In genomic region chr3:197654082-197654996, GRCh38 we compare ENCODE assay signal across 8 cellular contexts.
A peak's percentile ranks its signal among the peaks of the same experiment; 100 is the strongest.
DNase-seq lines count a peak whose midpoint lies in the region; ATAC-seq and TF ChIP-seq lines count a peak whose summit lies in the region.
"Not testable (repeated sequence)": the region's sequence is repeated elsewhere in the genome, so short reads cannot be mapped to it uniquely, and the experiment has no call there.

No MANE protein-coding gene starts in this region.

- H3K36me3 ChIP-seq in HUES48 (ENCODE audit: control insufficient read depth, insufficient read depth, low read length); kidney epithelial cell (ENCODE audit: control insufficient read depth, insufficient read depth, low read length); aorta (ENCODE audit: control insufficient read depth in 1 of 2, insufficient read depth in 2 of 2, low read length in 1 of 2): not testable (repeated sequence)

- H3K4me3 ChIP-seq in HUES48 (ENCODE audit: low read depth, low read length) (peak overlapping the region; percentile 50), kidney epithelial cell (ENCODE audit: low read depth, low read length) (peak overlapping the region; percentile 35), skeletal muscle cell (ENCODE audit: low read depth, low read length) (peak overlapping the region; percentile 24)
- H3K4me3 ChIP-seq in aorta (ENCODE audit: low read length in 2 of 2): not testable (repeated sequence)

- not testable (repeated sequence) for TF ChIP-seq CTCF in kidney epithelial cell (IDR thresholded peaks at IDR 0.05; ENCODE audit: insufficient read depth, low read length, poor library complexity, severe bottlenecking)

- intact Hi-C loops in aorta (cut with DNase I): not testable (repeated sequence)

- 13 to 27% methylated on average over 12 to 21 of the region's 101 CpGs for WGBS in aorta, 2 donors

- not testable (repeated sequence) for H3K27ac ChIP-seq in HUES48 (ENCODE audit: low read depth, low read length); aorta (ENCODE audit: low read depth in 1 of 2, low read length in 2 of 2)

- not testable (repeated sequence) for H3K27me3 ChIP-seq in HUES48 (ENCODE audit: control insufficient read depth, insufficient read depth, low read length); kidney epithelial cell (ENCODE audit: control insufficient read depth, insufficient read depth, low read length); aorta (ENCODE audit: control insufficient read depth in 1 of 2, insufficient read depth in 2 of 2, low read length in 1 of 2)

- H3K9ac ChIP-seq in HUES48 (ENCODE audit: low read depth, low read length): not testable (repeated sequence)

- not testable (repeated sequence) for H3K9me3 ChIP-seq in HUES48 (ENCODE audit: control insufficient read depth, insufficient read depth, low read length); aorta (ENCODE audit: control insufficient read depth, low read length)

- H3K4me1 ChIP-seq in HUES48 (ENCODE audit: control insufficient read depth, insufficient read depth, low read length); aorta (ENCODE audit: control insufficient read depth in 1 of 2, insufficient read depth in 2 of 2, low read length in 2 of 2): not testable (repeated sequence)

- ATAC-seq in GM19023 (IDR thresholded peaks at IDR 0.05; ENCODE audit: unreplicated experiment) (peak; percentile 86), HG02678 (IDR thresholded peaks at IDR 0.05; ENCODE audit: unreplicated experiment) (peak; percentile 87), aorta (ENCODE audit: low FRiP score) (peak; percentile 96)

- DNase-seq in activated CD4-positive, alpha-beta T cell treated with anti-CD3 and anti-CD28 coated beads, Interleukin-2, amount 50 U/mL, for 24 hours (ENCODE audit: low read depth in 1 of 2, low spot score in 1 of 2): peak; percentile 19 to 33
- peak; percentile 32 for DNase-seq in central memory CD4-positive, alpha-beta T cell
- not testable (repeated sequence) for DNase-seq in kidney epithelial cell (ENCODE audit: low read depth); skeletal muscle cell (ENCODE audit: low read depth)
- DNase-seq in aorta: peak; percentile 64 to 80
